Comparison of ENCODE assay signal across 18 cellular contexts in the genomic region with DNA sequence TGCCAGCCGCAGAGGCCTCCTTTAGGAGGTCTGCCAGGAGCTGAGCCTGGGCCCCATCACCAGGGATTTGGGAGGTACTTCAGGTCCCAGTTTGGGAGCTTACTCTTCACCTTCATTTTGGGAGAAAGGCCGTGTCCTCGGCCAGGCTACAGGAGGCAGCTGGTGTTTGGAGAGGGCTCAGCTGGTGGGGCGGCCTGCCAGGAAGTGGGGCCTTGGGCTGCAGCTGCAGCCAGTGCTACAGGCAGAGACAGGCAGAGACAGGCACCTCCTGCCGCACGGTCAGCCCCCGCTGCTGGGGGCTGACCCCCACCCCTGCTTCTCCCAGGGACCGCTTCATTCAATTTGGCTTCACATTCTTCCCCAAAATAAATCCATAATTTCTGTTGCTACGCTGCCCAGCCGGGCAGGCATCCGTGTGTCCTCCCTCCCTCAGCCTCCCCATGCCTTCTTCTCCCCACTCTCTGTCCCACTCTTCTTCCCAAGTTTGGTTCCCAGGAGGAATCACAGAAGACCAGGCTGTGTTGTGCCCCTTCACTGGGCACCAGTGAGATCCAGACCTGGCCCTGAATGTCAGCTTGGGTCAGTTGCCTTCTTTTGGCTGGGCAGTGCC. TPM values are rescaled to one million over a fixed set of nuclear protein-coding genes. Genes with fewer than 3 reads are reported as not detected.
A peak's percentile ranks its signal among the peaks of the same experiment; 100 is the strongest.
DNase-seq lines count a peak whose midpoint lies in the region; ATAC-seq and TF ChIP-seq lines count a peak whose summit lies in the region.
"Had no signal": no experiment of that assay in that cellular context is flagged by ENCODE, and none has a peak within 500 bp of the region (broad histone marks: within the 10 kb centered on the region; RNA-seq: fewer than 3 reads in every experiment).

No MANE protein-coding gene starts in this region.

- in situ Hi-C loops in ACHN (cut with HindIII; ENCODE audit: low pct_ligation_motif_present, low pct_unique_long_range_greater_than_20kb, low sequenced_read_pairs), result no loop called here

- peaks cover 15% of the 10 kb centered on the region for H3K27me3 ChIP-seq in foreskin keratinocyte

- peaks cover 5% of the 10 kb centered on the region for H3K27me3 Mint-ChIP-seq in activated T-cell treated with anti-CD3 and anti-CD28 coated beads, Interleukin-2, amount 50 U/mL, for 4 hours (ENCODE audit: low read depth)

- intact Hi-C loops in head of caudate nucleus (cut with DNase I), result loop anchor here (5.0 kb wide), 1 partner anchor 125 kb away; no protein-coding TSS in a partner anchor

- H3K27ac ChIP-seq in HEK293 (ENCODE audit: extremely low read depth, low read depth, low read length), result no peak overlapping the region
- no peak overlapping the region for H3K27ac ChIP-seq in foreskin keratinocyte
- H3K27ac ChIP-seq: C4-2B, esophagus muscularis mucosa had no signal

- H3K27ac Mint-ChIP-seq in activated naive CD4-positive, alpha-beta T cell treated with anti-CD3 and anti-CD28 coated beads, Interleukin-2, amount 50 U/mL, for 72 hours, result no peak overlapping the region
- H3K27ac Mint-ChIP-seq: activated T-helper 2 cell treated with anti-CD3 and anti-CD28 coated beads, Interferon-gamma antibody, Interleukin-2, Interleukin-4, amounts not matched to agents 10 μg/mL and 5 μg/mL and 100 μg/mL, durations not matched to agents 14 hours and 24 hours and 36 hours; dendritic cell treated with granulocyte-macrophage colony-stimulating factor and Interleukin-4, amounts not matched to agents 40 ng/mL and 50 ng/mL, for 4 days had no signal

- no peaks in the 10 kb centered on the region for H3K36me3 ChIP-seq in HEK293 (ENCODE audit: control insufficient read depth in 2 of 2, insufficient read depth in 1 of 2, low read length in 2 of 2)
- H3K36me3 ChIP-seq: esophagus muscularis mucosa had no signal

- ATAC-seq in activated naive CD4-positive, alpha-beta T cell treated with anti-CD3 and anti-CD28 coated beads, Interleukin-2, amount 50 U/mL, for 72 hours, result no peak
- ATAC-seq in activated T-cell treated with anti-CD3 and anti-CD28 coated beads, Interleukin-2, amount 50 U/mL, for 4 hours, result no peak
- ATAC-seq in foreskin keratinocyte, result no peak
- ATAC-seq: left cardiac atrium had no signal

- no peaks in the 10 kb centered on the region for H3K9me3 Mint-ChIP-seq in activated naive CD4-positive, alpha-beta T cell treated with anti-CD3 and anti-CD28 coated beads, Interleukin-2, amount 50 U/mL, for 72 hours
- H3K9me3 Mint-ChIP-seq in activated T-cell treated with anti-CD3 and anti-CD28 coated beads, Interleukin-2, amount 50 U/mL, for 4 hours, result no peaks in the 10 kb centered on the region
- H3K9me3 Mint-ChIP-seq: activated T-helper 2 cell treated with anti-CD3 and anti-CD28 coated beads, Interferon-gamma antibody, Interleukin-2, Interleukin-4, amounts not matched to agents 10 μg/mL and 5 μg/mL and 100 μg/mL, durations not matched to agents 14 hours and 24 hours and 36 hours; dendritic cell treated with granulocyte-macrophage colony-stimulating factor and Interleukin-4, amounts not matched to agents 40 ng/mL and 50 ng/mL, for 4 days had no signal

- TF ChIP-seq CTCF in HEK293 (tag by site-specific recombination; IDR thresholded peaks at IDR 0.05), result no peak
- TF ChIP-seq CTCF in foreskin keratinocyte (conservative IDR thresholded peaks at IDR 0.05), result no peak

- CTCF ChIA-PET in HEK293 (lab: Yijun Ruan, JAX), result interaction anchor here (1.1 to 8.6 kb wide), 2 partner anchors 12 to 152 kb away, joined by 3 to 60 read pairs; no protein-coding TSS in a partner anchor

- H3K4me3 Mint-ChIP-seq in activated T-cell treated with anti-CD3 and anti-CD28 coated beads, Interleukin-2, amount 50 U/mL, for 4 hours, result no peak overlapping the region
- H3K4me3 Mint-ChIP-seq: dendritic cell treated with granulocyte-macrophage colony-stimulating factor and Interleukin-4, amounts not matched to agents 40 ng/mL and 50 ng/mL, for 4 days had no signal

- H3K36me3 Mint-ChIP-seq in activated naive CD4-positive, alpha-beta T cell treated with anti-CD3 and anti-CD28 coated beads, Interleukin-2, amount 50 U/mL, for 72 hours, result no peaks in the 10 kb centered on the region
- no peaks in the 10 kb centered on the region for H3K36me3 Mint-ChIP-seq in activated T-cell treated with anti-CD3 and anti-CD28 coated beads, Interleukin-2, amount 50 U/mL, for 4 hours (ENCODE audit: insufficient read depth)

- H3K4me1 Mint-ChIP-seq in activated T-cell treated with anti-CD3 and anti-CD28 coated beads, Interleukin-2, amount 50 U/mL, for 4 hours (ENCODE audit: low read depth), result no peaks in the 10 kb centered on the region

- no peaks in the 10 kb centered on the region for H3K4me1 ChIP-seq in HEK293 (ENCODE audit: control insufficient read depth, insufficient read depth, low read length)
- no peaks in the 10 kb centered on the region for H3K4me1 ChIP-seq in foreskin keratinocyte

- DNase-seq in RPMI8226, result peak; percentile 25
- peak; percentile 86 to 98 (median 94) for DNase-seq in head of caudate nucleus
- DNase-seq in pons (ENCODE audit: low spot score), result peak; percentile 93
- no peak for DNase-seq in activated naive CD4-positive, alpha-beta T cell treated with anti-CD3 and anti-CD28 coated beads, Interleukin-2, amount 50 U/mL, for 72 hours (ENCODE audit: low spot score in 2 of 2)
- no peak for DNase-seq in activated T-cell treated with anti-CD3 and anti-CD28 coated beads, Interleukin-2, amount 50 U/mL, for 4 hours
- DNase-seq in ACHN, result no peak
- no peak for DNase-seq in foreskin keratinocyte
- DNase-seq: DND-41, left cardiac atrium, NCI-H1436 treated with DMSO at 0.1 percent for 48 hours, NCI-H526 treated with DMSO at 0.1 percent for 48 hours had no signal

- H3K4me3 ChIP-seq in HEK293 (ENCODE audit: low read depth, low read length), result no peak overlapping the region
- H3K4me3 ChIP-seq: esophagus muscularis mucosa had no signal

- H3K9me3 ChIP-seq in HEK293 (ENCODE audit: control insufficient read depth, insufficient read depth, low read depth, low read length), result no peaks in the 10 kb centered on the region
- H3K9me3 ChIP-seq: esophagus muscularis mucosa had no signal

- POLR2A ChIA-PET in HEK293 (lab: Yijun Ruan, JAX), result interaction anchor here (0.5 to 1.4 kb wide), 4 partner anchors 11 to 50 kb away, joined by 3 to 5 read pairs (median 3); a partner anchor contains a TSS

TF ChIP-seq in HEK293, 187 proteins besides CTCF, POLR2A, EP300 and RAD21:
- TF ChIP-seq ZNF560 (tag by site-specific recombination; IDR thresholded peaks at IDR 0.05; ENCODE audit: borderline replicate concordance), result no peak
- no peak for TF ChIP-seq ZNF274 (IDR thresholded peaks at IDR 0.05; ENCODE audit: low read length)
- TF ChIP-seq ZNF274 (tag by site-specific recombination; IDR thresholded peaks at IDR 0.05; ENCODE audit: borderline replicate concordance), result no peak
- TF ChIP-seq, protein P1, sequence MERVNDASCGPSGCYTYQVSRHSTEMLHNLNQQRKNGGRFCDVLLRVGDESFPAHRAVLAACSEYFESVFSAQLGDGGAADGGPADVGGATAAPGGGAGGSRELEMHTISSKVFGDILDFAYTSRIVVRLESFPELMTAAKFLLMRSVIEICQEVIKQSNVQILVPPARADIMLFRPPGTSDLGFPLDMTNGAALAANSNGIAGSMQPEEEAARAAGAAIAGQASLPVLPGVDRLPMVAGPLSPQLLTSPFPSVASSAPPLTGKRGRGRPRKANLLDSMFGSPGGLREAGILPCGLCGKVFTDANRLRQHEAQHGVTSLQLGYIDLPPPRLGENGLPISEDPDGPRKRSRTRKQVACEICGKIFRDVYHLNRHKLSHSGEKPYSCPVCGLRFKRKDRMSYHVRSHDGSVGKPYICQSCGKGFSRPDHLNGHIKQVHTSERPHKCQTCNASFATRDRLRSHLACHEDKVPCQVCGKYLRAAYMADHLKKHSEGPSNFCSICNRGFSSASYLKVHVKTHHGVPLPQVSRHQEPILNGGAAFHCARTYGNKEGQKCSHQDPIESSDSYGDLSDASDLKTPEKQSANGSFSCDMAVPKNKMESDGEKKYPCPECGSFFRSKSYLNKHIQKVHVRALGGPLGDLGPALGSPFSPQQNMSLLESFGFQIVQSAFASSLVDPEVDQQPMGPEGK (tag by site-specific recombination; IDR thresholded peaks at IDR 0.05), result 0 out of 2 replicates have a peak, but pooled peaks have one; percentile 17
- no peak for TF ChIP-seq ZNF473 (tag by site-specific recombination; IDR thresholded peaks at IDR 0.05)

RNA-seq across cellular contexts. Expression of a gene that starts 6.1 kb away (rescaled TPM):
- not detected for total RNA-seq in activated naive CD4-positive, alpha-beta T cell treated with anti-CD3 and anti-CD28 coated beads, Interleukin-2, amount 50 U/mL, for 72 hours
- not detected for total RNA-seq in activated T-cell treated with anti-CD3 and anti-CD28 coated beads, Interleukin-2, amount 50 U/mL, for 4 hours
- total RNA-seq in foreskin keratinocyte, result not detected in 2 replicates
- polyA plus RNA-seq in foreskin keratinocyte, result not detected in 2 replicates
- total RNA-seq: activated T-helper 2 cell treated with anti-CD3 and anti-CD28 coated beads, Interferon-gamma antibody, Interleukin-2, Interleukin-4, amounts not matched to agents 10 μg/mL and 5 μg/mL and 100 μg/mL, durations not matched to agents 14 hours and 24 hours and 36 hours; esophagus muscularis mucosa; left cardiac atrium; pulmonary artery endothelial cell; subcutaneous adipose tissue had no signal

RNA-seq across cellular contexts. Expression of a gene that starts 23.5 kb away (rescaled TPM):
- total RNA-seq in activated naive CD4-positive, alpha-beta T cell treated with anti-CD3 and anti-CD28 coated beads, Interleukin-2, amount 50 U/mL, for 72 hours, result 100 to 1,000 TPM in 1 of 2 donors, 10 to 100 TPM in 1; 87.4 to 106 TPM
- 1 to 10 TPM; 5.4 to 10.0 (median 8.5) TPM for total RNA-seq in activated T-cell treated with anti-CD3 and anti-CD28 coated beads, Interleukin-2, amount 50 U/mL, for 4 hours
- total RNA-seq in foreskin keratinocyte, result 54.7 and 69.5 TPM in 2 replicates
- polyA plus RNA-seq in foreskin keratinocyte, result 52.8 and 67.9 TPM in 2 replicates

RNA-seq across cellular contexts. Expression of a gene that starts 50.3 kb away (rescaled TPM):
- total RNA-seq in activated naive CD4-positive, alpha-beta T cell treated with anti-CD3 and anti-CD28 coated beads, Interleukin-2, amount 50 U/mL, for 72 hours, result 10 to 100 TPM; 27.1 to 60.6 TPM
- total RNA-seq in activated T-cell treated with anti-CD3 and anti-CD28 coated beads, Interleukin-2, amount 50 U/mL, for 4 hours, result 10 to 100 TPM; 15.8 to 16.9 (median 16.1) TPM
- 15.0 and 18.9 TPM in 2 replicates for total RNA-seq in foreskin keratinocyte
- polyA plus RNA-seq in foreskin keratinocyte, result 19.7 and 20.8 TPM in 2 replicates

RNA-seq across cellular contexts. Expression of a gene that starts 50.7 kb away (rescaled TPM):
- 100 to 1,000 TPM; 129 to 234 TPM for total RNA-seq in activated naive CD4-positive, alpha-beta T cell treated with anti-CD3 and anti-CD28 coated beads, Interleukin-2, amount 50 U/mL, for 72 hours
- total RNA-seq in activated T-cell treated with anti-CD3 and anti-CD28 coated beads, Interleukin-2, amount 50 U/mL, for 4 hours, result 10 to 100 TPM; 23.0 to 30.3 (median 26.8) TPM
- total RNA-seq in foreskin keratinocyte, result 80.9 and 109 TPM in 2 replicates
- 169 and 180 TPM in 2 replicates for polyA plus RNA-seq in foreskin keratinocyte

Comparison
In these comparisons a context has a peak if more than half of its experiments do, and no peak if none do; other contexts are left out.
1. DNase-seq: peak in RPMI8226 (single experiment), head of caudate nucleus (42 of 42) and pons (single experiment); none in activated naive CD4-positive, alpha-beta T cell treated with anti-CD3 and anti-CD28 coated beads, Interleukin-2, amount 50 U/mL, for 72 hours (0 of 2), activated T-cell treated with anti-CD3 and anti-CD28 coated beads, Interleukin-2, amount 50 U/mL, for 4 hours (single experiment), ACHN (single experiment) and foreskin keratinocyte (0 of 2).